Comparison of ENCODE assay signal across 8 cellular contexts in genomic region chr7:100476903-100477870, GRCh38. TPM values are rescaled to one million over a fixed set of nuclear protein-coding genes. Genes with fewer than 3 reads are reported as not detected.
A peak's percentile ranks its signal among the peaks of the same experiment; 100 is the strongest.
DNase-seq lines count a peak whose midpoint lies in the region; ATAC-seq, FAIRE-seq and TF ChIP-seq lines count a peak whose summit lies in the region.

No MANE protein-coding gene starts in this region.

- no TSS peak for BruUV-seq in endothelial cell of umbilical vein (replicated peaks; lab: Mats Ljungman, UMichigan)

- ATAC-seq in WTC11, result peak; percentile 8; the same call in 1 of the 2 replicates
- peak in 1 of 4 donors; percentile 2 for ATAC-seq in pancreas
- ATAC-seq in GM18520 (IDR thresholded peaks at IDR 0.05; ENCODE audit: unreplicated experiment), result no peak

- H3K36me3 Mint-ChIP-seq in WTC11, result no peaks in the 10 kb centered on the region

- H3K27me3 Mint-ChIP-seq in WTC11 (ENCODE audit: low read depth), result no peaks in the 10 kb centered on the region

- dilution Hi-C loops in endothelial cell of umbilical vein (cut with MboI; ENCODE audit: extremely low pct_ligation_motif_present, low sequenced_read_pairs), result no loop called here

- 17 to 19% methylated on average over 26 to 30 of the region's 30 CpGs for WGBS in pancreas, 2 donors

- H3K27ac ChIP-seq in endothelial cell of umbilical vein (ENCODE audit: insufficient read depth, low read depth, low read length) (no peak overlapping the region), pancreas (peak overlapping the region in 1 of 4 donors; percentile 59)

- peak; percentile 32 for DNase-seq in GM19238 (ENCODE audit: insufficient read length, low spot score)
- DNase-seq in WTC11 (ENCODE audit: low spot score), result peak; percentile 62
- DNase-seq in endothelial cell of umbilical vein (ENCODE audit: low read depth, low spot score), result peak; percentile 35
- peak in 2 of 6 donors; percentile 49 to 80 for DNase-seq in pancreas
- no peak for DNase-seq in anterior cingulate cortex (lab: John Stamatoyannopoulos, UW)
- DNase-seq in NCI-H1930 (lab: John Stamatoyannopoulos, UW), result no peak
- DNase-seq in NCI-H1417 treated with DMSO at 0.1 percent for 48 hours (lab: John Stamatoyannopoulos, UW), result no peak

- H3K27ac Mint-ChIP-seq in WTC11, result no peak overlapping the region

- H3K4me3 Mint-ChIP-seq in WTC11, result peak overlapping the region; percentile 49

- no peak for TF ChIP-seq POLR2A in endothelial cell of umbilical vein (IDR thresholded peaks at IDR 0.05; ENCODE audit: low read depth, low read length)

- H3K36me3 ChIP-seq in endothelial cell of umbilical vein (ENCODE audit: control insufficient read depth in 2 of 2, extremely low read depth in 1 of 2, insufficient read depth in 2 of 2, low read length in 2 of 2), result peaks cover 2 to 9% of the 10 kb centered on the region in 2 experiments
- H3K36me3 ChIP-seq in pancreas, result peaks cover 0 to 12% (median 0%) of the 10 kb centered on the region in 3 donors

- CTCF ChIA-PET in WTC11 (lab: Charles Lee) (interaction anchor here (0.7 to 7.3 kb wide), 16 partner anchors 7 to 214 kb away, joined by 3 to 82 read pairs (median 4); partner anchors contain the start of genes FBXO24, LRCH4 and MOSPD3), endothelial cell of umbilical vein (lab: Charles Lee) (interaction anchor here (0.7 to 7.8 kb wide), 10 partner anchors 8 to 135 kb away, joined by 3 to 70 read pairs (median 5); partner anchors contain the start of genes FBXO24, LRCH4, MOSPD3 and SPACDR)

- H3K9me3 ChIP-seq in endothelial cell of umbilical vein (replicated peaks; ENCODE audit: control insufficient read depth, insufficient read depth, low read length) (no peaks in the 10 kb centered on the region), pancreas (no peaks in the 10 kb centered on the region)

- H3K9ac ChIP-seq in endothelial cell of umbilical vein (replicated peaks; ENCODE audit: extremely low read depth, insufficient read depth, low read length), result peak overlapping the region; percentile 41

- peak overlapping the region; percentile 91 to 99 (median 91) for H3K4me3 ChIP-seq in endothelial cell of umbilical vein (replicated peaks in 1 of 3; ENCODE audit: insufficient read depth in 1 of 3, low read depth in 1 of 3, low read length in 3 of 3)
- peak overlapping the region; percentile 14 to 95 (median 62) for H3K4me3 ChIP-seq in pancreas

- no peaks in the 10 kb centered on the region for H3K9me1 ChIP-seq in endothelial cell of umbilical vein (replicated peaks; ENCODE audit: control insufficient read depth, extremely low read depth, insufficient read depth, low read length)

- no peak overlapping the region for H2AFZ ChIP-seq in endothelial cell of umbilical vein (ENCODE audit: low read depth, low read length)

- H3K4me1 Mint-ChIP-seq in WTC11, result peaks cover 20% of the 10 kb centered on the region

- POLR2A ChIA-PET in WTC11 (lab: Charles Lee) (interaction anchor here (0.6 kb wide), 2 partner anchors 350 to 1830 kb away, joined by 3 read pairs; partner anchors contain the start of gene EPHB4), endothelial cell of umbilical vein (lab: Charles Lee) (no interaction called here)

- peak; percentile 59 for FAIRE-seq in endothelial cell of umbilical vein (lab: Jason Lieb, UNC)
- FAIRE-seq in pancreas (lab: Jason Lieb, UNC), result no peak

- no peaks in the 10 kb centered on the region for H3K9me3 Mint-ChIP-seq in WTC11

- H3K27me3 ChIP-seq in endothelial cell of umbilical vein (ENCODE audit: control insufficient read depth in 2 of 2, insufficient read depth in 2 of 2, low read length in 2 of 2) (no peaks in the 10 kb centered on the region), pancreas (no peaks in the 10 kb centered on the region)

- H3K4me1 ChIP-seq in endothelial cell of umbilical vein (ENCODE audit: control insufficient read depth, extremely low read depth, insufficient read depth, low read length) (peaks cover 29% of the 10 kb centered on the region), pancreas (peaks cover 0 to 17% (median 13%) of the 10 kb centered on the region in 3 donors)

- intact Hi-C loops in endothelial cell of umbilical vein (cut with micrococcal nuclease), result no loop called here
- intact Hi-C loops in pancreas (cut with DNase I), result no loop called here

- TF ChIP-seq CTCF in WTC11 (IDR thresholded peaks at IDR 0.05) (no peak), endothelial cell of umbilical vein (IDR thresholded peaks at IDR 0.05; ENCODE audit: extremely low read depth in 1 of 2, insufficient read depth in 1 of 2, low read depth in 1 of 2, low read length in 2 of 2) (peak; percentile 31 to 53), pancreas (IDR thresholded peaks at IDR 0.05) (no peak)

- no peaks in the 10 kb centered on the region for H4K20me1 ChIP-seq in endothelial cell of umbilical vein (replicated peaks; ENCODE audit: control insufficient read depth, extremely low read depth, insufficient read depth, low read length)

- peaks cover 47% of the 10 kb centered on the region for H3K79me2 ChIP-seq in endothelial cell of umbilical vein (ENCODE audit: control insufficient read depth, insufficient read depth, low read length)

- H3K4me2 ChIP-seq in endothelial cell of umbilical vein (ENCODE audit: insufficient read depth, low read length), result peak overlapping the region; percentile 58

TF ChIP-seq in endothelial cell of umbilical vein, 7 proteins besides CTCF, POLR2A, EP300 and RAD21 (continues in another document):
- TF ChIP-seq, protein P1, sequence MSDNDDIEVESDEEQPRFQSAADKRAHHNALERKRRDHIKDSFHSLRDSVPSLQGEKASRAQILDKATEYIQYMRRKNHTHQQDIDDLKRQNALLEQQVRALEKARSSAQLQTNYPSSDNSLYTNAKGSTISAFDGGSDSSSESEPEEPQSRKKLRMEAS (IDR thresholded peaks at IDR 0.05; ENCODE audit: insufficient read depth, insufficient read length), result no peak

RNA-seq across cellular contexts. Expression of gene TSC22D4, which starts 1.8 kb away (rescaled TPM):
- 27.5 to 34.5 TPM (median 29.7 TPM) in 3 replicates for total RNA-seq in WTC11 (2021)
- total RNA-seq in endothelial cell of umbilical vein, result 66.3 and 84.4 TPM in 2 replicates
- 40.1 and 52.5 TPM in 2 replicates for polyA plus RNA-seq in endothelial cell of umbilical vein
- 30.4 and 41.3 TPM in 2 replicates for polyA plus RNA-seq in endothelial cell of umbilical vein (2011; cell fraction: cytosol; rRNA removed)
- 34.7 and 40.8 TPM in 2 replicates for polyA plus RNA-seq in endothelial cell of umbilical vein (2011; cell fraction: nucleus; rRNA removed)
- 37.8 and 44.8 TPM in 2 replicates for polyA plus RNA-seq in endothelial cell of umbilical vein (2012)
- polyA minus RNA-seq in endothelial cell of umbilical vein, result 18.3 and 20.1 TPM in 2 replicates
- polyA minus RNA-seq in endothelial cell of umbilical vein (2011; cell fraction: cytosol; rRNA and poly(A)+ RNA removed), result 22.2 TPM
- polyA minus RNA-seq in endothelial cell of umbilical vein (2011; cell fraction: nucleus; rRNA and poly(A)+ RNA removed), result 9.5 and 17.6 TPM in 2 replicates
- 10 to 100 TPM; 17.4 to 36.8 (median 19.8) TPM for total RNA-seq in pancreas
- 10 to 100 TPM; 37.1 to 44.6 TPM for polyA plus RNA-seq in pancreas

RNA-seq across cellular contexts. Expression of gene NYAP1, which starts 6.5 kb away (rescaled TPM):
- total RNA-seq in WTC11 (2021) (6.2 to 7.6 TPM (median 6.7 TPM) in 3 replicates), endothelial cell of umbilical vein (2.0 and 2.8 TPM in 2 replicates), pancreas (1 to 10 TPM in 1 of 6 donors, under 1 TPM in 5; 0.25 to 1.1 (median 0.81) TPM)
- polyA plus RNA-seq in endothelial cell of umbilical vein (0.37 and 0.46 TPM in 2 replicates), pancreas (1 to 10 TPM; 3.7 to 4.8 TPM)
- polyA plus RNA-seq in endothelial cell of umbilical vein (2011; cell fraction: cytosol; rRNA removed), result 0.34 and 0.76 TPM in 2 replicates
- 1.0 and 1.1 TPM in 2 replicates for polyA plus RNA-seq in endothelial cell of umbilical vein (2011; cell fraction: nucleus; rRNA removed)
- 1.2 and 3.3 TPM in 2 replicates for polyA plus RNA-seq in endothelial cell of umbilical vein (2012)
- 0.27 and 0.38 TPM in 2 replicates for polyA minus RNA-seq in endothelial cell of umbilical vein
- not detected for polyA minus RNA-seq in endothelial cell of umbilical vein (2011; cell fraction: cytosol; rRNA and poly(A)+ RNA removed)
- polyA minus RNA-seq in endothelial cell of umbilical vein (2011; cell fraction: nucleus; rRNA and poly(A)+ RNA removed), result 0.34 TPM in 1 of 2 replicates, not detected in the other

RNA-seq across cellular contexts. Expression of gene SPACDR, which starts 13.1 kb away (rescaled TPM):
- 0.33 to 0.48 TPM (median 0.39 TPM) in 3 replicates for total RNA-seq in WTC11 (2021)
- 1.5 and 4.1 TPM in 2 replicates for total RNA-seq in endothelial cell of umbilical vein
- 1.6 and 1.9 TPM in 2 replicates for polyA plus RNA-seq in endothelial cell of umbilical vein
- 1.4 and 1.9 TPM in 2 replicates for polyA plus RNA-seq in endothelial cell of umbilical vein (2011; cell fraction: cytosol; rRNA removed)
- 4.6 and 5.6 TPM in 2 replicates for polyA plus RNA-seq in endothelial cell of umbilical vein (2011; cell fraction: nucleus; rRNA removed)
- 3.3 and 3.9 TPM in 2 replicates for polyA plus RNA-seq in endothelial cell of umbilical vein (2012)
- polyA minus RNA-seq in endothelial cell of umbilical vein, result 0.76 and 2.3 TPM in 2 replicates
- 1.0 TPM for polyA minus RNA-seq in endothelial cell of umbilical vein (2011; cell fraction: cytosol; rRNA and poly(A)+ RNA removed)
- polyA minus RNA-seq in endothelial cell of umbilical vein (2011; cell fraction: nucleus; rRNA and poly(A)+ RNA removed), result not detected in 2 replicates
- total RNA-seq in pancreas, result under 1 TPM in 2 of 6 donors, not detected in 4; 0.24 to 0.28 TPM
- under 1 TPM; 0.34 to 0.68 TPM for polyA plus RNA-seq in pancreas

RNA-seq across cellular contexts. Expression of gene PPP1R35, which starts 40.9 kb away (rescaled TPM):
- total RNA-seq in WTC11 (2021), result 85.9 to 90.8 TPM (median 88.3 TPM) in 3 replicates
- total RNA-seq in endothelial cell of umbilical vein, result 42.4 and 46.1 TPM in 2 replicates
- 37.7 and 47.9 TPM in 2 replicates for polyA plus RNA-seq in endothelial cell of umbilical vein
- 25.7 and 37.0 TPM in 2 replicates for polyA plus RNA-seq in endothelial cell of umbilical vein (2011; cell fraction: cytosol; rRNA removed)
- polyA plus RNA-seq in endothelial cell of umbilical vein (2011; cell fraction: nucleus; rRNA removed), result 49.8 and 50.0 TPM in 2 replicates
- polyA plus RNA-seq in endothelial cell of umbilical vein (2012), result 19.9 and 29.5 TPM in 2 replicates
- polyA minus RNA-seq in endothelial cell of umbilical vein, result 4.9 and 11.9 TPM in 2 replicates
- polyA minus RNA-seq in endothelial cell of umbilical vein (2011; cell fraction: cytosol; rRNA and poly(A)+ RNA removed), result 33.5 TPM
- polyA minus RNA-seq in endothelial cell of umbilical vein (2011; cell fraction: nucleus; rRNA and poly(A)+ RNA removed), result 7.4 and 13.6 TPM in 2 replicates
- 10 to 100 TPM; 10.8 to 18.9 (median 14.5) TPM for total RNA-seq in pancreas
- polyA plus RNA-seq in pancreas, result 10 to 100 TPM; 60.4 to 65.8 TPM

RNA-seq across cellular contexts. Expression of gene MEPCE, which starts 47.6 kb away (rescaled TPM):
- 41.9 to 49.6 TPM (median 47.7 TPM) in 3 replicates for total RNA-seq in WTC11 (2021)
- total RNA-seq in endothelial cell of umbilical vein, result 37.1 and 45.8 TPM in 2 replicates
- polyA plus RNA-seq in endothelial cell of umbilical vein, result 23.3 and 24.3 TPM in 2 replicates
- 19.6 and 21.4 TPM in 2 replicates for polyA plus RNA-seq in endothelial cell of umbilical vein (2011; cell fraction: cytosol; rRNA removed)
- 31.3 and 32.3 TPM in 2 replicates for polyA plus RNA-seq in endothelial cell of umbilical vein (2011; cell fraction: nucleus; rRNA removed)
- 23.6 and 26.8 TPM in 2 replicates for polyA plus RNA-seq in endothelial cell of umbilical vein (2012)
- polyA minus RNA-seq in endothelial cell of umbilical vein, result 35.8 and 41.5 TPM in 2 replicates
- polyA minus RNA-seq in endothelial cell of umbilical vein (2011; cell fraction: cytosol; rRNA and poly(A)+ RNA removed), result 39.5 TPM
- polyA minus RNA-seq in endothelial cell of umbilical vein (2011; cell fraction: nucleus; rRNA and poly(A)+ RNA removed), result 20.8 and 30.8 TPM in 2 replicates
- 10 to 100 TPM; 11.1 to 17.5 (median 15.2) TPM for total RNA-seq in pancreas
- 10 to 100 TPM; 18.0 to 20.7 TPM for polyA plus RNA-seq in pancreas

Comparison
In these comparisons a context has a peak if more than half of its experiments do, and no peak if none do; other contexts are left out.
1. DNase-seq: peak in GM19238 (single experiment), WTC11 (single experiment) and endothelial cell of umbilical vein (single experiment); none in anterior cingulate cortex (0 of 58), NCI-H1930 (0 of 2) and NCI-H1417 treated with DMSO at 0.1 percent for 48 hours (single experiment).
2. CTCF ChIP-seq: peak in endothelial cell of umbilical vein (2 of 2); none in WTC11 (single experiment) and pancreas (0 of 4).